12 cellular contexts compared by ENCODE assay signal in genomic region chr16:75242436-75243078, GRCh38. TPM values are rescaled to one million over a fixed set of nuclear protein-coding genes. Genes with fewer than 3 reads are reported as not detected.
"Had no signal": no experiment of that assay in that cellular context is flagged by ENCODE, and none has a peak within 500 bp of the region (broad histone marks: within the 10 kb centered on the region; RNA-seq: fewer than 3 reads in every experiment).

No MANE protein-coding gene starts in this region.

RNA-seq across cellular contexts. Expression of gene BCAR1, which starts 8.9 kb away (rescaled TPM):
- total RNA-seq: activated CD4-positive, alpha-beta memory T cell treated with anti-CD3 and anti-CD28 coated beads, Interleukin-2, amount 10 ng/mL, durations not matched to agents 7 days and 5 days had no signal

RNA-seq across cellular contexts. Expression of gene CTRB1, which starts 23.8 kb away (rescaled TPM):
- total RNA-seq: activated CD4-positive, alpha-beta memory T cell treated with anti-CD3 and anti-CD28 coated beads, Interleukin-2, amount 10 ng/mL, durations not matched to agents 7 days and 5 days; activated CD8-positive, alpha-beta memory T cell treated with anti-CD3 and anti-CD28 coated beads, Interleukin-2, amount 10 ng/mL, durations not matched to agents 7 days and 5 days; esophagus squamous epithelium; glomerular endothelial cell; hepatocyte; lower lobe of right lung; pulmonary artery endothelial cell; right lobe of liver; transverse colon had no signal
- polyA plus RNA-seq: neural cell, ovary, SK-N-SH had no signal

RNA-seq across cellular contexts. Expression of gene CTRB2, which starts 35.6 kb away (rescaled TPM):
- total RNA-seq: activated CD4-positive, alpha-beta memory T cell treated with anti-CD3 and anti-CD28 coated beads, Interleukin-2, amount 10 ng/mL, durations not matched to agents 7 days and 5 days; activated CD8-positive, alpha-beta memory T cell treated with anti-CD3 and anti-CD28 coated beads, Interleukin-2, amount 10 ng/mL, durations not matched to agents 7 days and 5 days; esophagus squamous epithelium; glomerular endothelial cell; hepatocyte; pulmonary artery endothelial cell; right lobe of liver; transverse colon had no signal
- polyA plus RNA-seq: neural cell, SK-N-SH had no signal
